In genomic region chr6:113458368-113459010, GRCh38 we compare ENCODE assay signal across 1 cellular context.
TF ChIP-seq lines count a peak whose summit lies in the region.

No MANE protein-coding gene starts in this region.

TF ChIP-seq in SK-N-SH, 30 proteins besides CTCF, POLR2A, EP300 and RAD21 (continued from another document):
- TF ChIP-seq USF2 (IDR thresholded peaks at IDR 0.05; ENCODE audit: borderline replicate concordance, low read depth, low read length) (no peak), REST (IDR thresholded peaks at IDR 0.05; ENCODE audit: low read depth, low read length) (no peak)
